1 cellular context compared by ENCODE assay signal in genomic region chr12:104054681-104055346, GRCh38.
TF ChIP-seq lines count a peak whose summit lies in the region.

No MANE protein-coding gene starts in this region.

TF ChIP-seq in GM23338, 12 proteins besides CTCF, POLR2A, EP300 and RAD21 (continued from another document):
- no peak for TF ChIP-seq REST (IDR thresholded peaks at IDR 0.05; ENCODE audit: unreplicated experiment)
